ENCODE assay signal across 8 cellular contexts in the genomic region with DNA sequence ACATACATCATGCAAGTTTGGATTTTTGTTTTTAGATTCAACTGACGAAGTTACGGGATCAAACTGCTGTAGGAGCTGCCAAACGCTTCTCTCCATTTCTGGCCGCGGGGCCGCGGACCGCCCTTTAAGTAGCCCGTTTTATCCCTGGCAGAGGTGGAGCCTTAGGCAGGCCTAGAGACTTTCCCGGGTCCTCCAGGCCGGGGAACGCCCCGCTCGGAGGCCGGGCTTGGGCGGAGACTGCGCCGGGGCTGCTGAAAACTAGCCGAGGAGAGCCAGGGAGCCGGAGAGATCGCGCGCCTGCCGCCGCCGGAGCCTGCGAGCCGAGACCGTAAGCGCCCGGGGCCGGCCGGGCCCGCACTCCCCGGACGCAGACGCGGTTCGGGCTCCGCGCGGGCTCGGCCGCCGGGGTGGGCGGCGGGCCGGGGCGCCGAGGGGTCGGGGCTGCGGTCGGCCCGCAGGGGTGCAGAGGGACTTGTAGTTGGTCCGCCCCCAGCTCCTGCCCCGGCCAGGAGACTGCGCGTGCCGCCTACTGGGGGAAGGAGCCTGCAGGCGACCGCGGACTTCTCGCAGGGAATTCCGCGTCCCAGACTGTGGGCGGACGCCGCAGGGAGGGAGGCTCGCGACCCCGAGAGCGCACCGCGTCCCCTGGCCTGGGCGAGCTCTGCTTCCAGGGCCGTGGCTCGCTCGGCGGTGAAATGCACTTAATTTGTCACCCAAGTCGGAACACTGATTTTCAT.
DNase-seq lines count a peak whose midpoint lies in the region; ATAC-seq lines count a peak whose summit lies in the region.

Gene EPHX1 (plus strand): TSS at position 283 of the 737 bp plus-strand sequence. CDS start 18,606 bp downstream, outside the sequence.

- H3K4me1 ChIP-seq in mucosa of rectum (ENCODE audit: control insufficient read depth in 2 of 2, insufficient read depth in 2 of 2, low read length in 2 of 2) = peaks cover 31 to 34% of the 10 kb centered on the region in 2 donors

- H3K27ac ChIP-seq in epithelial cell of prostate (peak within 1 kb of the TSS; percentile 16), mucosa of rectum (ENCODE audit: low read depth in 2 of 2, low read length in 2 of 2) (peak within 1 kb of the TSS; percentile 72 to 74)

- H3K9ac ChIP-seq in mucosa of rectum (ENCODE audit: low read depth in 1 of 2, low read length in 2 of 2) = peak within 1 kb of the TSS; percentile 41 to 81

- no peaks in the 10 kb centered on the region for H3K36me3 ChIP-seq in mucosa of rectum (ENCODE audit: control insufficient read depth in 2 of 2, insufficient read depth in 2 of 2, low read length in 2 of 2)

- no peaks in the 10 kb centered on the region for H3K9me3 ChIP-seq in mucosa of rectum (ENCODE audit: control insufficient read depth in 2 of 2, low read length in 2 of 2)

- H3K27me3 ChIP-seq in mucosa of rectum (ENCODE audit: control insufficient read depth in 2 of 2, insufficient read depth in 2 of 2, low read length in 2 of 2) = no peaks in the 10 kb centered on the region

- peak; percentile 97 for ATAC-seq in GM19452 (IDR thresholded peaks at IDR 0.05; ENCODE audit: unreplicated experiment)

- DNase-seq in COLO668 (lab: John Stamatoyannopoulos, UW; ENCODE audit: unreplicated experiment) (peak; percentile 93), HK-2 (ENCODE audit: unreplicated experiment) (peak; percentile 95), NOMO-1 treated with DMSO at 0.1 percent for 48 hours (lab: John Stamatoyannopoulos, UW; ENCODE audit: unreplicated experiment) (peak; percentile 74), activated T-cell treated with anti-CD3 and anti-CD28 coated beads for 24 hours (ENCODE audit: low read depth) (peak; percentile 70), epithelial cell of prostate (ENCODE audit: low read depth, low spot score) (no peak)
- DNase-seq in stimulated activated CD8-positive, alpha-beta memory T cell treated with anti-CD3 and anti-CD28 coated beads, Interleukin-4, amount 100 ng/mL, for 4 hours (ENCODE audit: low read depth in 2 of 2, low spot score in 1 of 2) = peak; percentile 8 to 26

- peak within 1 kb of the TSS; percentile 75 to 84 for H3K4me3 ChIP-seq in mucosa of rectum (ENCODE audit: low read length in 2 of 2)
